In the genomic region with DNA sequence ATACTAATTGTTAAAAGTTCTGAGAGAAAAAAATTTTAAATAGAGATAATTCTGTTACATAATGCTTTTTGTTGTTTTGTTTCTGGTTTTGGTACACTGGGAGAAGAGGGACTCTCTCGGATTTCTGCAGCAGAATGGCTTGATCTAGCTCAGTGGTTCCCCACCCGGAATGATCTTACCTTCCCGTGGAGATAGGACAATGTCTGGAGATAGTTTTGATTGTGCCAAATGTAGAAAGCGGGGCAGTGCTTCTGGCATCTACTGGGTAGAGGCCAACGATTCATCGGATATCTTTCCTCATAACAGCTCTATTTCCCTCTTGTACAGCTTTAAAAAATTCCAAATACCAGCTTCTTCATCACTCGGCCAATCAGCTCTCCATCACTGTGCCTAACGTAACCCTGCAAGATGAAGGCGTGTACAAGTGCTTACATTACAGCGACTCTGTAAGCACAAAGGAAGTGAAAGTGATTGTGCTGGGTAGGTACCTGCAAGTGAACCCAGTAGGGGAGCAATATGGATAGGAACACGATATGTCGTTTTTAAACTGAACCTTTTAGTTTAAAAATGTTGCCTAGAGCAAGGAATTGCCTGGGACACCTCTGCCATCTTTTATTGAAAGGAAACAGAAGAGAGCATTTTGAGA, we compare ENCODE assay signal across 14 cellular contexts. TPM values are rescaled to one million over a fixed set of nuclear protein-coding genes. Genes with fewer than 3 reads are reported as not detected.
A peak's percentile ranks its signal among the peaks of the same experiment; 100 is the strongest.
DNase-seq lines count a peak whose midpoint lies in the region; ATAC-seq and TF ChIP-seq lines count a peak whose summit lies in the region.
"Had no signal": no experiment of that assay in that cellular context is flagged by ENCODE, and none has a peak within 500 bp of the region (broad histone marks: within the 10 kb centered on the region; RNA-seq: fewer than 3 reads in every experiment).

No MANE protein-coding gene starts in this region.

- 64 to 71% (median 70%) methylated on average over 12 of the region's 12 CpGs for WGBS in adrenal gland, 4 donors

- no peaks in the 10 kb centered on the region for H3K9me3 Mint-ChIP-seq in activated naive CD4-positive, alpha-beta T cell treated with anti-CD3 and anti-CD28 coated beads, Interleukin-2, amount 50 U/mL, for 72 hours

- H3K4me1 ChIP-seq in upper lobe of right lung (no peaks in the 10 kb centered on the region), adrenal gland (replicated peaks in 1 of 2) (no peaks in the 10 kb centered on the region)
- H3K4me1 ChIP-seq: parathyroid adenoma had no signal

- TF ChIP-seq CTCF in upper lobe of right lung (IDR thresholded peaks at IDR 0.05) (no peak), adrenal gland (IDR thresholded peaks at IDR 0.05) (no peak)

- no peaks in the 10 kb centered on the region for H3K9me3 ChIP-seq in upper lobe of right lung
- no peaks in the 10 kb centered on the region for H3K9me3 ChIP-seq in adrenal gland (replicated peaks in 1 of 3)
- H3K9me3 ChIP-seq: heart left ventricle, SJSA1 had no signal

- H3K27ac ChIP-seq in upper lobe of right lung, result no peak overlapping the region
- H3K27ac ChIP-seq in adrenal gland, result no peak overlapping the region
- H3K27ac ChIP-seq: heart left ventricle, parathyroid adenoma had no signal

- DNase-seq in stimulated activated CD4-positive, alpha-beta T cell treated with anti-CD3 and anti-CD28 coated beads, Interleukin-2, amount 100 ng/mL, for 4 hours (ENCODE audit: low read depth), result peak; percentile 12
- no peak for DNase-seq in stimulated activated CD4-positive, alpha-beta T cell treated with anti-CD3 and anti-CD28 coated beads, Interleukin-1b, Interleukin-23, amount 100 ng/mL, for 48 hours
- no peak for DNase-seq in activated naive CD4-positive, alpha-beta T cell treated with anti-CD3 and anti-CD28 coated beads, Interleukin-2, amount 50 U/mL, for 72 hours (ENCODE audit: low spot score in 2 of 2)
- DNase-seq in upper lobe of right lung (no peak), hippocampal formation (lab: John Stamatoyannopoulos, UW) (no peak), T1000 (lab: John Stamatoyannopoulos, UW) (no peak), adrenal gland (no peak)
- DNase-seq: heart left ventricle had no signal

- no peak for TF ChIP-seq POLR2A in adrenal gland (IDR thresholded peaks at IDR 0.05)

- H3K36me3 ChIP-seq in upper lobe of right lung (no peaks in the 10 kb centered on the region), adrenal gland (replicated peaks in 1 of 2) (no peaks in the 10 kb centered on the region)
- H3K36me3 ChIP-seq: heart left ventricle, SJSA1 had no signal

- H3K4me3 ChIP-seq in upper lobe of right lung (no peak overlapping the region), adrenal gland (no peak overlapping the region)
- H3K4me3 ChIP-seq: heart left ventricle, SJSA1 had no signal

- intact Hi-C loops in upper lobe of right lung (cut with DNase I) (loop anchor here (10.0 kb wide), 2 partner anchors 57 to 227 kb away; no protein-coding TSS in a partner anchor), adrenal gland (cut with DNase I) (loop anchor here (5.0 to 10.0 kb wide), 5 partner anchors 47 to 274 kb away; no protein-coding TSS in a partner anchor)

- peak overlapping the region; percentile 5 to 61 for H3K27ac Mint-ChIP-seq in activated naive CD4-positive, alpha-beta T cell treated with anti-CD3 and anti-CD28 coated beads, Interleukin-2, amount 50 U/mL, for 72 hours

- ATAC-seq in HG03139 (IDR thresholded peaks at IDR 0.05; ENCODE audit: unreplicated experiment) (peak; percentile 61), upper lobe of right lung (peak; percentile 37)
- ATAC-seq in activated naive CD4-positive, alpha-beta T cell treated with anti-CD3 and anti-CD28 coated beads, Interleukin-2, amount 50 U/mL, for 72 hours, result peak; percentile 54 to 56
- ATAC-seq: heart left ventricle had no signal

- no peaks in the 10 kb centered on the region for H3K27me3 ChIP-seq in upper lobe of right lung
- H3K27me3 ChIP-seq in adrenal gland, result no peaks in the 10 kb centered on the region
- H3K27me3 ChIP-seq: SJSA1 had no signal

- no peaks in the 10 kb centered on the region for H3K36me3 Mint-ChIP-seq in activated naive CD4-positive, alpha-beta T cell treated with anti-CD3 and anti-CD28 coated beads, Interleukin-2, amount 50 U/mL, for 72 hours
- H3K36me3 Mint-ChIP-seq: CD14-positive monocyte had no signal

RNA-seq across cellular contexts. Expression of gene CRTAM, which starts 13.2 kb away (rescaled TPM):
- total RNA-seq in activated naive CD4-positive, alpha-beta T cell treated with anti-CD3 and anti-CD28 coated beads, Interleukin-2, amount 50 U/mL, for 72 hours, result under 1 TPM; 0.43 to 0.56 TPM
- total RNA-seq in upper lobe of right lung (8.5 TPM), adrenal gland (under 1 TPM in 6 of 8 donors, not detected in 2; 0.16 to 0.88 (median 0.47) TPM)
- 1 to 10 TPM in 1 of 3 donors, under 1 TPM in 2; 0.09 to 2.2 (median 0.13) TPM for polyA plus RNA-seq in adrenal gland
- total RNA-seq: astrocyte, LHCN-M2, SJSA1 had no signal

RNA-seq across cellular contexts. Expression of gene JHY, which starts 31.1 kb away (rescaled TPM):
- 1 to 10 TPM; 1.5 to 2.2 TPM for total RNA-seq in activated naive CD4-positive, alpha-beta T cell treated with anti-CD3 and anti-CD28 coated beads, Interleukin-2, amount 50 U/mL, for 72 hours
- 8.9 TPM for total RNA-seq in upper lobe of right lung
- total RNA-seq in adrenal gland, result 1 to 10 TPM in 6 of 8 donors, under 1 TPM in 2; 0.95 to 6.8 (median 1.9) TPM
- polyA plus RNA-seq in adrenal gland, result 1 to 10 TPM in 2 of 3 donors, under 1 TPM in 1; 0.84 to 2.3 (median 1.6) TPM
